ENCODE assay signal across 18 cellular contexts in genomic region chr14:88301381-88301780, GRCh38. TPM values are rescaled to one million over a fixed set of nuclear protein-coding genes. Genes with fewer than 3 reads are reported as not detected.
DNase-seq lines count a peak whose midpoint lies in the region; ATAC-seq lines count a peak whose summit lies in the region.
"Had no signal": no experiment of that assay in that cellular context is flagged by ENCODE, and none has a peak within 500 bp of the region (broad histone marks: within the 10 kb centered on the region; RNA-seq: fewer than 3 reads in every experiment).

No MANE protein-coding gene starts in this region.

- intact Hi-C loops in dendritic cell treated with granulocyte-macrophage colony-stimulating factor and Interleukin-4, amounts not matched to agents 40 ng/mL and 50 ng/mL, for 4 days (cut with micrococcal nuclease): no loop called here
- intact Hi-C loops in Right ventricle myocardium superior (cut with DNase I): no loop called here

- no peaks in the 10 kb centered on the region for H3K36me3 Mint-ChIP-seq in activated T-cell treated with anti-CD3 and anti-CD28 coated beads, Interleukin-2, amount 50 U/mL, for 72 hours (ENCODE audit: insufficient read depth in 2 of 2)
- H3K36me3 Mint-ChIP-seq in activated T-cell treated with anti-CD3 and anti-CD28 coated beads, Interleukin-2, amount 50 U/mL, for 24 hours (ENCODE audit: low read depth): no peaks in the 10 kb centered on the region
- H3K36me3 Mint-ChIP-seq in dendritic cell treated with granulocyte-macrophage colony-stimulating factor and Interleukin-4, amounts not matched to agents 40 ng/mL and 50 ng/mL, for 4 days (ENCODE audit: low read depth): no peaks in the 10 kb centered on the region
- H3K36me3 Mint-ChIP-seq in activated T-helper 17 cell treated with anti-CD3 and anti-CD28 coated beads, Interleukin-2, amount 50 U/mL, for 72 hours (ENCODE audit: low read depth): no peaks in the 10 kb centered on the region
- H3K36me3 Mint-ChIP-seq: CD8-positive, alpha-beta T cell had no signal

- peaks cover 0 to 2% of the 10 kb centered on the region in 2 donors for H3K9me3 Mint-ChIP-seq in activated T-cell treated with anti-CD3 and anti-CD28 coated beads, Interleukin-2, amount 50 U/mL, for 72 hours
- H3K9me3 Mint-ChIP-seq in activated T-cell treated with anti-CD3 and anti-CD28 coated beads, Interleukin-2, amount 50 U/mL, for 24 hours: no peaks in the 10 kb centered on the region
- H3K9me3 Mint-ChIP-seq in dendritic cell treated with granulocyte-macrophage colony-stimulating factor and Interleukin-4, amounts not matched to agents 40 ng/mL and 50 ng/mL, for 4 days: no peaks in the 10 kb centered on the region
- H3K9me3 Mint-ChIP-seq in activated T-helper 17 cell treated with anti-CD3 and anti-CD28 coated beads, Interleukin-2, amount 50 U/mL, for 72 hours: no peaks in the 10 kb centered on the region
- H3K9me3 Mint-ChIP-seq: CD4-positive, alpha-beta T cell; CD8-positive, alpha-beta T cell had no signal

- no peak overlapping the region for H3K4me3 Mint-ChIP-seq in activated T-cell treated with anti-CD3 and anti-CD28 coated beads, Interleukin-2, amount 50 U/mL, for 72 hours
- no peak overlapping the region for H3K4me3 Mint-ChIP-seq in activated T-cell treated with anti-CD3 and anti-CD28 coated beads, Interleukin-2, amount 50 U/mL, for 24 hours
- no peak overlapping the region for H3K4me3 Mint-ChIP-seq in dendritic cell treated with granulocyte-macrophage colony-stimulating factor and Interleukin-4, amounts not matched to agents 40 ng/mL and 50 ng/mL, for 4 days
- no peak overlapping the region for H3K4me3 Mint-ChIP-seq in activated T-helper 17 cell treated with anti-CD3 and anti-CD28 coated beads, Interleukin-2, amount 50 U/mL, for 72 hours
- H3K4me3 Mint-ChIP-seq: B cell; CD4-positive, alpha-beta T cell; CD8-positive, alpha-beta T cell had no signal

- peaks cover 31% of the 10 kb centered on the region for H3K27me3 Mint-ChIP-seq in activated T-cell treated with anti-CD3 and anti-CD28 coated beads, Interleukin-2, amount 50 U/mL, for 72 hours (ENCODE audit: low read depth)
- H3K27me3 Mint-ChIP-seq in activated T-cell treated with anti-CD3 and anti-CD28 coated beads, Interleukin-2, amount 50 U/mL, for 24 hours: peaks cover 38% of the 10 kb centered on the region
- no peaks in the 10 kb centered on the region for H3K27me3 Mint-ChIP-seq in dendritic cell treated with granulocyte-macrophage colony-stimulating factor and Interleukin-4, amounts not matched to agents 40 ng/mL and 50 ng/mL, for 4 days
- H3K27me3 Mint-ChIP-seq in activated T-helper 17 cell treated with anti-CD3 and anti-CD28 coated beads, Interleukin-2, amount 50 U/mL, for 72 hours: peaks cover 30% of the 10 kb centered on the region

- DNase-seq in activated T-cell treated with anti-CD3 and anti-CD28 coated beads, Interleukin-2, amount 50 U/mL, for 72 hours: no peak
- no peak for DNase-seq in activated T-cell treated with anti-CD3 and anti-CD28 coated beads, Interleukin-2, amount 50 U/mL, for 24 hours
- DNase-seq in cerebellar cortex (ENCODE audit: low spot score) (peak; percentile 86), Right ventricle myocardium superior (no peak), NCI-H1105 treated with DMSO at 0.1 percent for 48 hours (lab: John Stamatoyannopoulos, UW) (no peak)
- DNase-seq: 8988T; ACHN; Caco-2; Calu3; CD4-positive, alpha-beta T cell; CD8-positive, alpha-beta T cell; DMS79 treated with DMSO at 0.1 percent for 48 hours; GDM1 had no signal

- ATAC-seq in activated T-cell treated with anti-CD3 and anti-CD28 coated beads, Interleukin-2, amount 50 U/mL, for 72 hours (replicated peaks in 1 of 2): no peak
- no peak for ATAC-seq in Right ventricle myocardium superior (ENCODE audit: poor library complexity)
- ATAC-seq in activated T-helper 17 cell treated with anti-CD3 and anti-CD28 coated beads, Interleukin-2, amount 50 U/mL, for 72 hours (replicated peaks): no peak
- ATAC-seq: CD8-positive, alpha-beta T cell; GM12878 had no signal

- H3K27ac Mint-ChIP-seq in activated T-cell treated with anti-CD3 and anti-CD28 coated beads, Interleukin-2, amount 50 U/mL, for 72 hours: peak overlapping the region; percentile 17
- no peak overlapping the region for H3K27ac Mint-ChIP-seq in activated T-cell treated with anti-CD3 and anti-CD28 coated beads, Interleukin-2, amount 50 U/mL, for 24 hours
- H3K27ac Mint-ChIP-seq in dendritic cell treated with granulocyte-macrophage colony-stimulating factor and Interleukin-4, amounts not matched to agents 40 ng/mL and 50 ng/mL, for 4 days: peak overlapping the region; percentile 67
- H3K27ac Mint-ChIP-seq in activated T-helper 17 cell treated with anti-CD3 and anti-CD28 coated beads, Interleukin-2, amount 50 U/mL, for 72 hours: no peak overlapping the region
- H3K27ac Mint-ChIP-seq: B cell; CD4-positive, alpha-beta T cell; CD8-positive, alpha-beta T cell had no signal

- no peaks in the 10 kb centered on the region for H3K4me1 Mint-ChIP-seq in activated T-cell treated with anti-CD3 and anti-CD28 coated beads, Interleukin-2, amount 50 U/mL, for 72 hours (ENCODE audit: low read depth)
- peaks cover 3% of the 10 kb centered on the region for H3K4me1 Mint-ChIP-seq in activated T-cell treated with anti-CD3 and anti-CD28 coated beads, Interleukin-2, amount 50 U/mL, for 24 hours (ENCODE audit: low read depth)
- H3K4me1 Mint-ChIP-seq in dendritic cell treated with granulocyte-macrophage colony-stimulating factor and Interleukin-4, amounts not matched to agents 40 ng/mL and 50 ng/mL, for 4 days (ENCODE audit: low read depth): peaks cover 61% of the 10 kb centered on the region
- no peaks in the 10 kb centered on the region for H3K4me1 Mint-ChIP-seq in activated T-helper 17 cell treated with anti-CD3 and anti-CD28 coated beads, Interleukin-2, amount 50 U/mL, for 72 hours

RNA-seq across cellular contexts. Expression of gene KCNK10, which starts 21.7 kb away (rescaled TPM):
- under 1 TPM in 1 of 2 donors, not detected in 1; 0.10 TPM for total RNA-seq in activated T-cell treated with anti-CD3 and anti-CD28 coated beads, Interleukin-2, amount 50 U/mL, for 72 hours
- total RNA-seq in Right ventricle myocardium superior: not detected
- total RNA-seq in activated T-helper 17 cell treated with anti-CD3 and anti-CD28 coated beads, Interleukin-2, amount 50 U/mL, for 72 hours: not detected
- total RNA-seq: A673; Calu3; CD4-positive, alpha-beta T cell; CD8-positive, alpha-beta T cell had no signal

Comparison
In these comparisons a context has a peak if more than half of its experiments do, and no peak if none do; other contexts are left out.
1. H3K27ac Mint-ChIP-seq: peak in activated T-cell treated with anti-CD3 and anti-CD28 coated beads, Interleukin-2, amount 50 U/mL, for 72 hours (single experiment) and dendritic cell treated with granulocyte-macrophage colony-stimulating factor and Interleukin-4, amounts not matched to agents 40 ng/mL and 50 ng/mL, for 4 days (single experiment); none in activated T-cell treated with anti-CD3 and anti-CD28 coated beads, Interleukin-2, amount 50 U/mL, for 24 hours (single experiment) and activated T-helper 17 cell treated with anti-CD3 and anti-CD28 coated beads, Interleukin-2, amount 50 U/mL, for 72 hours (single experiment).